Comparison of ENCODE assay signal across 1 cellular context in genomic region chr6:43910638-43911353, GRCh38.
TF ChIP-seq lines count a peak whose summit lies in the region.

No MANE protein-coding gene starts in this region.

TF ChIP-seq in K562, 482 proteins besides CTCF, POLR2A, EP300 and RAD21 (continued from another document):
- TF ChIP-seq, protein P1, sequence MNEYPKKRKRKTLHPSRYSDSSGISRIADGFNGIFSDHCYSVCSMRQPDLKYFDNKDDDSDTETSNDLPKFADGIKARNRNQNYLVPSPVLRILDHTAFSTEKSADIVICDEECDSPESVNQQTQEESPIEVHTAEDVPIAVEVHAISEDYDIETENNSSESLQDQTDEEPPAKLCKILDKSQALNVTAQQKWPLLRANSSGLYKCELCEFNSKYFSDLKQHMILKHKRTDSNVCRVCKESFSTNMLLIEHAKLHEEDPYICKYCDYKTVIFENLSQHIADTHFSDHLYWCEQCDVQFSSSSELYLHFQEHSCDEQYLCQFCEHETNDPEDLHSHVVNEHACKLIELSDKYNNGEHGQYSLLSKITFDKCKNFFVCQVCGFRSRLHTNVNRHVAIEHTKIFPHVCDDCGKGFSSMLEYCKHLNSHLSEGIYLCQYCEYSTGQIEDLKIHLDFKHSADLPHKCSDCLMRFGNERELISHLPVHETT (CRISPR knock-in tag; conservative IDR thresholded peaks at IDR 0.05 in 1 of 2, IDR thresholded peaks at IDR 0.05 in 1 of 2): no peak
- TF ChIP-seq RBM34 (IDR thresholded peaks at IDR 0.05; ENCODE audit: borderline replicate concordance, insufficient read depth, low read length) (no peak), ARHGAP35 (IDR thresholded peaks at IDR 0.05; ENCODE audit: partially characterized antibody) (no peak), C11orf30 (IDR thresholded peaks at IDR 0.05; ENCODE audit: low read depth) (no peak), ZNF282 (CRISPR knock-in tag; IDR thresholded peaks at IDR 0.05) (no peak), ZNF212 (CRISPR knock-in tag; IDR thresholded peaks at IDR 0.05) (no peak), TBL1XR1 (IDR thresholded peaks at IDR 0.05; ENCODE audit: low read length in 2 of 2) (peak in 1 of 2 experiments; percentile 44; a peak in 2 of 4 replicates), ZFP91 (CRISPR knock-in tag; IDR thresholded peaks at IDR 0.05) (no peak), ZNF764 (CRISPR knock-in tag; IDR thresholded peaks at IDR 0.05; ENCODE audit: low read depth) (no peak), KLF1 (tag; IDR thresholded peaks at IDR 0.05) (no peak), ZNF830 (CRISPR knock-in tag; IDR thresholded peaks at IDR 0.05) (no peak), XRCC4 (IDR thresholded peaks at IDR 0.05; ENCODE audit: extremely low read depth, insufficient read depth, insufficient read length) (no peak), MITF (IDR thresholded peaks at IDR 0.05) (peak; percentile 57; the same call in 1 of the 2 replicates), ZBTB43 (CRISPR knock-in tag; IDR thresholded peaks at IDR 0.05) (peak; percentile 18; the same call in 1 of the 2 replicates), CCAR2 (IDR thresholded peaks at IDR 0.05; ENCODE audit: low read depth, low read length) (no peak), ZNF140 (CRISPR knock-in tag; IDR thresholded peaks at IDR 0.05) (no peak), NR4A1 (CRISPR knock-in tag; IDR thresholded peaks at IDR 0.05) (no peak), NR4A1 (tag; IDR thresholded peaks at IDR 0.05) (peak; percentile 91), GATAD2A (IDR thresholded peaks at IDR 0.05) (no peak), ZNF175 (CRISPR knock-in tag; IDR thresholded peaks at IDR 0.05; ENCODE audit: low read depth) (peak; percentile 85), NR2C2 (CRISPR knock-in tag; IDR thresholded peaks at IDR 0.05) (no peak), NR2C2 (tag; IDR thresholded peaks at IDR 0.05) (peak; percentile 73), TGIF2 (CRISPR knock-in tag; IDR thresholded peaks at IDR 0.05) (no peak), NR2C1 (IDR thresholded peaks at IDR 0.05) (no peak), NR2C1 (tag; IDR thresholded peaks at IDR 0.05) (peak; percentile 77), MIER1 (IDR thresholded peaks at IDR 0.05; ENCODE audit: low read depth) (no peak), STAG1 (CRISPR knock-in tag; IDR thresholded peaks at IDR 0.05; ENCODE audit: borderline replicate concordance) (no peak)
TF ChIP-seq in K562: peak in this region for 161.
